Comparison of ENCODE assay signal across 8 cellular contexts in genomic region chr19:55279376-55279772, GRCh38. TPM values are rescaled to one million over a fixed set of nuclear protein-coding genes. Genes with fewer than 3 reads are reported as not detected.
DNase-seq lines count a peak whose midpoint lies in the region; ATAC-seq and TF ChIP-seq lines count a peak whose summit lies in the region.

No MANE protein-coding gene starts in this region.

- POLR2A ChIA-PET in AG04450 (lab: Yijun Ruan, JAX) = interaction anchor here (0.8 to 1.1 kb wide), 4 partner anchors 20 to 127 kb away, joined by 3 to 6 read pairs (median 5); partner anchors contain the start of gene PPP6R1
- POLR2A ChIA-PET in naive thymus-derived CD4-positive, alpha-beta T cell (lab: Charles Lee) = interaction anchor here (0.8 to 8.2 kb wide), 11 partner anchors 12 to 129 kb away, joined by 3 to 156 read pairs (median 5); partner anchors contain the start of genes KMT5C, PPP6R1, RPL28 and TMEM238

- H3K9me2 ChIP-seq in Karpas-422 (replicated peaks; ENCODE audit: insufficient read depth, low read length) = no peaks in the 10 kb centered on the region

- H3K27ac ChIP-seq in AG04450 (ENCODE audit: low read depth, low read length) (peak overlapping the region; percentile 84), Karpas-422 (ENCODE audit: low read length) (peak overlapping the region; percentile 95), coronary artery (peak overlapping the region; percentile 58 to 83)
- H3K27ac ChIP-seq in naive thymus-derived CD4-positive, alpha-beta T cell (ENCODE audit: low read depth, low read length) = peak overlapping the region; percentile 89

- TF ChIP-seq CTCF in AG04450 (IDR thresholded peaks at IDR 0.05; ENCODE audit: low read depth, low read length) (no peak), coronary artery (IDR thresholded peaks at IDR 0.05) (no peak)

- H3K4me1 Mint-ChIP-seq in naive thymus-derived CD4-positive, alpha-beta T cell = peaks cover 12 to 52% (median 38%) of the 10 kb centered on the region in 7 donors

- peak overlapping the region; percentile 91 to 100 (median 98) for H3K27ac Mint-ChIP-seq in naive thymus-derived CD4-positive, alpha-beta T cell

- H3K36me3 ChIP-seq in Karpas-422 (ENCODE audit: insufficient read depth, low read length) = peaks cover 8% of the 10 kb centered on the region; the same call in 1 of the 2 replicates
- H3K36me3 ChIP-seq in naive thymus-derived CD4-positive, alpha-beta T cell (ENCODE audit: control insufficient read depth in 2 of 3, insufficient read depth in 3 of 3, low read length in 3 of 3) = peaks cover 0 to 31% (median 0%) of the 10 kb centered on the region in 3 experiments

- CTCF ChIA-PET in AG04450 (lab: Charles Lee) = interaction anchor here (1.5 kb wide), 1 partner anchor 13 kb away, joined by 9 read pairs; no protein-coding TSS in a partner anchor
- CTCF ChIA-PET in naive thymus-derived CD4-positive, alpha-beta T cell (lab: Charles Lee) = interaction anchor here (1.5 kb wide), 1 partner anchor 12 kb away, joined by 4 read pairs; no protein-coding TSS in a partner anchor

- no peaks in the 10 kb centered on the region for H3K9me3 ChIP-seq in AG04450 (ENCODE audit: control insufficient read depth, insufficient read depth, low read length)
- no peaks in the 10 kb centered on the region for H3K9me3 ChIP-seq in Karpas-422 (ENCODE audit: low read length)
- H3K9me3 ChIP-seq in naive thymus-derived CD4-positive, alpha-beta T cell (ENCODE audit: control insufficient read depth in 2 of 3, low read length in 3 of 3) = no peaks in the 10 kb centered on the region

- H2AFZ ChIP-seq in Karpas-422 (ENCODE audit: low read length) = no peak overlapping the region

- peaks cover 0 to 9% (median 0%) of the 10 kb centered on the region in 5 donors for H3K27me3 Mint-ChIP-seq in naive thymus-derived CD4-positive, alpha-beta T cell

- H4K20me1 ChIP-seq in Karpas-422 (ENCODE audit: insufficient read depth, low read depth, low read length) = no peaks in the 10 kb centered on the region

- H3K4me3 Mint-ChIP-seq in naive thymus-derived CD4-positive, alpha-beta T cell = peak overlapping the region; percentile 92 to 100 (median 98)

- intact Hi-C loops in naive thymus-derived CD4-positive, alpha-beta T cell (cut with micrococcal nuclease) = no loop called here

- DNase-seq in AG04450 (ENCODE audit: low read depth, low spot score) = no peak
- no peak for DNase-seq in Karpas-422
- DNase-seq in coronary artery (ENCODE audit: low spot score) = no peak
- no peak for DNase-seq in naive thymus-derived CD4-positive, alpha-beta T cell
- no peak for DNase-seq in NCI-H1694 treated with DMSO at 0.1 percent for 48 hours (lab: John Stamatoyannopoulos, UW)
- no peak for DNase-seq in A172 (ENCODE audit: low spot score)
- no peak for DNase-seq in stimulated activated CD4-positive, alpha-beta T cell treated with anti-CD3 and anti-CD28 coated beads, Interleukin-4, amount 100 ng/mL, for 24 hours

- H3K79me2 ChIP-seq in Karpas-422 (ENCODE audit: low read length) = peaks cover 34% of the 10 kb centered on the region

- H3K9me3 Mint-ChIP-seq in naive thymus-derived CD4-positive, alpha-beta T cell = peaks cover 0 to 1% (median 0%) of the 10 kb centered on the region in 11 donors

- peaks cover 67% of the 10 kb centered on the region for H3K4me1 ChIP-seq in Karpas-422 (ENCODE audit: low read length)
- peaks cover 6 to 32% of the 10 kb centered on the region in 2 donors for H3K4me1 ChIP-seq in naive thymus-derived CD4-positive, alpha-beta T cell (ENCODE audit: control insufficient read depth in 2 of 2, insufficient read depth in 2 of 2, low read length in 2 of 2)

- H3K9ac ChIP-seq in Karpas-422 (ENCODE audit: low read length) = peak overlapping the region; percentile 80

- H3K36me3 Mint-ChIP-seq in naive thymus-derived CD4-positive, alpha-beta T cell = peaks cover 0 to 22% (median 8%) of the 10 kb centered on the region in 5 donors

- H3K27me3 ChIP-seq in AG04450 (ENCODE audit: control insufficient read depth, insufficient read depth, low read length) (no peaks in the 10 kb centered on the region), Karpas-422 (ENCODE audit: low read length) (no peaks in the 10 kb centered on the region)
- H3K27me3 ChIP-seq in naive thymus-derived CD4-positive, alpha-beta T cell (ENCODE audit: control insufficient read depth in 2 of 2, insufficient read depth in 2 of 2, low read length in 2 of 2) = no peaks in the 10 kb centered on the region

- H3K4me2 ChIP-seq in Karpas-422 (ENCODE audit: low read depth, low read length, poor library complexity, severe bottlenecking) = peak overlapping the region; percentile 95

- ATAC-seq in naive thymus-derived CD4-positive, alpha-beta T cell = no peak
- ATAC-seq in HG03378 (IDR thresholded peaks at IDR 0.05; ENCODE audit: unreplicated experiment) = no peak

- H3K4me3 ChIP-seq in AG04450 (ENCODE audit: low read depth, low read length) (peak overlapping the region; percentile 92), Karpas-422 (ENCODE audit: low read length) (peak overlapping the region; percentile 72), coronary artery (peak overlapping the region; percentile 94)
- H3K4me3 ChIP-seq in naive thymus-derived CD4-positive, alpha-beta T cell (ENCODE audit: low read length) = peak overlapping the region; percentile 91

RNA-seq across cellular contexts. Expression of gene HSPBP1, which starts 0.5 kb away (rescaled TPM):
- 18.5 and 27.4 TPM in 2 replicates for polyA plus RNA-seq in AG04450 (2011; rRNA removed)
- polyA minus RNA-seq in AG04450 (2011; rRNA and poly(A)+ RNA removed) = 11.1 and 11.6 TPM in 2 replicates
- total RNA-seq in Karpas-422 (2014; rRNA removed; shearing (Covaris generic); ENCODE audit: low replicate concordance) = 35.0 and 62.5 TPM in 2 replicates
- total RNA-seq in naive thymus-derived CD4-positive, alpha-beta T cell = 10 to 100 TPM; 15.0 to 30.0 (median 16.0) TPM
- 10 to 100 TPM; 35.4 to 44.7 TPM for polyA plus RNA-seq in naive thymus-derived CD4-positive, alpha-beta T cell
- 88.0 and 108 TPM in 2 replicates for total RNA-seq in A172 (2014; rRNA removed; shearing (Covaris generic))

RNA-seq across cellular contexts. Expression of gene BRSK1, which starts 4.4 kb away (rescaled TPM):
- 9.5 and 11.2 TPM in 2 replicates for polyA plus RNA-seq in AG04450 (2011; rRNA removed)
- 6.7 and 11.6 TPM in 2 replicates for polyA minus RNA-seq in AG04450 (2011; rRNA and poly(A)+ RNA removed)
- total RNA-seq in Karpas-422 (2014; rRNA removed; shearing (Covaris generic); ENCODE audit: low replicate concordance) = 15.5 and 31.0 TPM in 2 replicates
- 1 to 10 TPM in 3 of 5 experiments, under 1 TPM in 2; 0.41 to 6.3 (median 3.4) TPM for total RNA-seq in naive thymus-derived CD4-positive, alpha-beta T cell
- polyA plus RNA-seq in naive thymus-derived CD4-positive, alpha-beta T cell = not detected
- total RNA-seq in A172 (2014; rRNA removed; shearing (Covaris generic)) = 11.6 and 12.8 TPM in 2 replicates

RNA-seq across cellular contexts. Expression of gene PPP6R1, which starts 20.6 kb away (rescaled TPM):
- polyA plus RNA-seq in AG04450 (2011; rRNA removed) = 24.5 and 30.1 TPM in 2 replicates
- polyA minus RNA-seq in AG04450 (2011; rRNA and poly(A)+ RNA removed) = 43.4 and 48.2 TPM in 2 replicates
- total RNA-seq in Karpas-422 (2014; rRNA removed; shearing (Covaris generic); ENCODE audit: low replicate concordance) = 134 and 231 TPM in 2 replicates
- 100 to 1,000 TPM; 151 to 223 (median 168) TPM for total RNA-seq in naive thymus-derived CD4-positive, alpha-beta T cell
- polyA plus RNA-seq in naive thymus-derived CD4-positive, alpha-beta T cell = 100 to 1,000 TPM in 1 of 2 donors, 10 to 100 TPM in 1; 39.3 to 103 TPM
- total RNA-seq in A172 (2014; rRNA removed; shearing (Covaris generic)) = 73.6 and 80.1 TPM in 2 replicates

RNA-seq across cellular contexts. Expression of gene TMEM150B, which starts 45.8 kb away (rescaled TPM):
- not detected in 2 replicates for polyA plus RNA-seq in AG04450 (2011; rRNA removed)
- not detected in 2 replicates for polyA minus RNA-seq in AG04450 (2011; rRNA and poly(A)+ RNA removed)
- 0.61 TPM in 1 of 2 replicates, not detected in the other for total RNA-seq in Karpas-422 (2014; rRNA removed; shearing (Covaris generic); ENCODE audit: low replicate concordance)
- 10 to 100 TPM in 1 of 5 experiments, under 1 TPM in 3, not detected in 1; 0.44 to 10.3 (median 0.71) TPM for total RNA-seq in naive thymus-derived CD4-positive, alpha-beta T cell
- polyA plus RNA-seq in naive thymus-derived CD4-positive, alpha-beta T cell = not detected
- total RNA-seq in A172 (2014; rRNA removed; shearing (Covaris generic)) = not detected in 2 replicates

RNA-seq across cellular contexts. Expression of gene TMEM86B, which starts 50.8 kb away (rescaled TPM):
- 0.87 and 1.2 TPM in 2 replicates for polyA plus RNA-seq in AG04450 (2011; rRNA removed)
- 0.83 and 1.1 TPM in 2 replicates for polyA minus RNA-seq in AG04450 (2011; rRNA and poly(A)+ RNA removed)
- total RNA-seq in Karpas-422 (2014; rRNA removed; shearing (Covaris generic); ENCODE audit: low replicate concordance) = 7.8 and 9.5 TPM in 2 replicates
- 10 to 100 TPM; 10.4 to 24.1 (median 10.7) TPM for total RNA-seq in naive thymus-derived CD4-positive, alpha-beta T cell
- polyA plus RNA-seq in naive thymus-derived CD4-positive, alpha-beta T cell = 1 to 10 TPM; 1.2 to 3.3 TPM
- 1.6 and 3.4 TPM in 2 replicates for total RNA-seq in A172 (2014; rRNA removed; shearing (Covaris generic))
